Comparison of ENCODE assay signal across 7 cellular contexts in the genomic region with DNA sequence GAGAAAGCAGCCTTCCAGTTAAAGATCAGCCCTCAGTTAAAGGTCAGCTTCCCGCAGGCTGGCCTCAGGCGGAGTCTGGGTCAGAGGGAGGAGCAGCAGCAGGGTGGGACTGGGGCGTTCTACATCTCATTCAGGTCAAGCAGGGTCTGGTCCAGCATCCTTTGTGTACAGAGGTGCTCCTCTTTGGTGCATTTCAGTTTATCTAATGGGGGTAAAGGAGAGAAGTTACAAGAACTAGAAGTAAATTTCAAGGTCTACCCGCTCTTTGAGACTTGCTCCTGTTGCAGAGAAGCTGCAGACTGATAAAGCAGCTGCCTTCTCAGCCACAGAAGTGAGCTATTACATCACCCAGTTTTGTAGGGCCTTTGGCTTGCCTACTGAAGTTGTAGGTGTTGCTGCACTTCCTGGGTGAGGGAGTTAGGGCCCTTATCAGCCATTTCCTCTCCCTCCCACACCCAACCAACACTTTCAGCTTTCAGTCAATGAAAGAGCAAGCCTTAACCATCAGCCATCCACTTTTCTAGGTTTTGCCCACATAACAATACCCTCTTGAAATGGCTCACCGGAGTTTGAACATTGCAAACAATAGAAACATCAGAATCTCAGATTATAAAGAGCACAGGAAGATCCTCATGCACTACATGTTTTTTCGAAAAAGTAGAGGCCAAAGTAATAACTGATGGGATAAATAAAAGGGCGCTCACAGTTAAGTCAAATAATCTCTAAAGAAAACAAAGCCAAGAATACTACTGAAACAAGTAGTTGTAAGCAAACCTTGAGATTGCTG.
DNase-seq lines count a peak whose midpoint lies in the region; ATAC-seq lines count a peak whose summit lies in the region.

No MANE protein-coding gene starts in this region.

- no peaks in the 10 kb centered on the region for H3K9me3 Mint-ChIP-seq in dendritic cell treated with granulocyte-macrophage colony-stimulating factor and Interleukin-4, amounts not matched to agents 40 ng/mL and 50 ng/mL, for 4 days

- H3K4me1 Mint-ChIP-seq in dendritic cell treated with granulocyte-macrophage colony-stimulating factor and Interleukin-4, amounts not matched to agents 40 ng/mL and 50 ng/mL, for 4 days (ENCODE audit: low read depth) = peaks cover 58% of the 10 kb centered on the region

- peaks cover 89% of the 10 kb centered on the region for H3K36me3 Mint-ChIP-seq in dendritic cell treated with granulocyte-macrophage colony-stimulating factor and Interleukin-4, amounts not matched to agents 40 ng/mL and 50 ng/mL, for 4 days (ENCODE audit: low read depth)

- intact Hi-C loops in dendritic cell treated with granulocyte-macrophage colony-stimulating factor and Interleukin-4, amounts not matched to agents 40 ng/mL and 50 ng/mL, for 4 days (cut with micrococcal nuclease) = no loop called here

- peak overlapping the region; percentile 51 for H3K4me3 Mint-ChIP-seq in dendritic cell treated with granulocyte-macrophage colony-stimulating factor and Interleukin-4, amounts not matched to agents 40 ng/mL and 50 ng/mL, for 4 days

- ATAC-seq in GM19351 (IDR thresholded peaks at IDR 0.05; ENCODE audit: unreplicated experiment) (peak; percentile 91), HG03342 (IDR thresholded peaks at IDR 0.05; ENCODE audit: unreplicated experiment) (peak; percentile 68), HG02970 (IDR thresholded peaks at IDR 0.05; ENCODE audit: low FRiP score, unreplicated experiment) (no peak)

- no peaks in the 10 kb centered on the region for H3K27me3 Mint-ChIP-seq in dendritic cell treated with granulocyte-macrophage colony-stimulating factor and Interleukin-4, amounts not matched to agents 40 ng/mL and 50 ng/mL, for 4 days

- H3K27ac Mint-ChIP-seq in dendritic cell treated with granulocyte-macrophage colony-stimulating factor and Interleukin-4, amounts not matched to agents 40 ng/mL and 50 ng/mL, for 4 days = peak overlapping the region; percentile 81

- DNase-seq in activated CD4-positive, CD25-positive, alpha-beta regulatory T cell treated with anti-CD3 and anti-CD28 coated beads, Interleukin-2, amount 50 U/mL, for 72 hours = peak; percentile 52
- DNase-seq in stimulated activated CD4-positive, alpha-beta T cell treated with anti-CD3 and anti-CD28 coated beads, Interleukin-12 subunit alpha, Interleukin-12 subunit beta, amount 100 ng/mL, for 4 hours = peak; percentile 47
- DNase-seq in AG08395 (ENCODE audit: low spot score) = no peak
